In genomic region chr2:230893881-230894781, GRCh38 we compare ENCODE assay signal across 9 cellular contexts. TPM values are rescaled to one million over a fixed set of nuclear protein-coding genes. Genes with fewer than 3 reads are reported as not detected.
DNase-seq lines count a peak whose midpoint lies in the region; ATAC-seq, FAIRE-seq and TF ChIP-seq lines count a peak whose summit lies in the region.
"Had no signal": no experiment of that assay in that cellular context is flagged by ENCODE, and none has a peak within 500 bp of the region (broad histone marks: within the 10 kb centered on the region; RNA-seq: fewer than 3 reads in every experiment).

No MANE protein-coding gene starts in this region.

- peaks cover 24% of the 10 kb centered on the region for H3K4me1 Mint-ChIP-seq in activated CD8-positive, alpha-beta T cell treated with anti-CD3 and anti-CD28 coated beads for 36 hours (ENCODE audit: low read depth)
- H3K4me1 Mint-ChIP-seq in naive thymus-derived CD4-positive, alpha-beta T cell, result peaks cover 6 to 14% (median 9%) of the 10 kb centered on the region in 7 donors
- H3K4me1 Mint-ChIP-seq in nephron progenitor cell, result peaks cover 71% of the 10 kb centered on the region

- no peaks in the 10 kb centered on the region for H3K27me3 Mint-ChIP-seq in activated CD8-positive, alpha-beta T cell treated with anti-CD3 and anti-CD28 coated beads for 36 hours
- H3K27me3 Mint-ChIP-seq in naive thymus-derived CD4-positive, alpha-beta T cell, result peaks cover 18 to 28% (median 26%) of the 10 kb centered on the region in 5 donors
- H3K27me3 Mint-ChIP-seq in nephron progenitor cell (ENCODE audit: low read depth, poor library complexity), result peaks cover 12% of the 10 kb centered on the region

- no peak for TF ChIP-seq POLR2A in H54 (IDR thresholded peaks at IDR 0.05; ENCODE audit: low read depth, low read length)

- no peaks in the 10 kb centered on the region for H3K27me3 ChIP-seq in naive thymus-derived CD4-positive, alpha-beta T cell (ENCODE audit: control insufficient read depth in 2 of 2, insufficient read depth in 2 of 2, low read length in 2 of 2)

- TF ChIP-seq CTCF in GM13976 (IDR thresholded peaks at IDR 0.05; ENCODE audit: borderline replicate concordance, control extremely low read depth, extremely low read depth, insufficient read depth, missing control alignments) (no peak), nephron progenitor cell (IDR thresholded peaks at IDR 0.05) (no peak)
- no peak for TF ChIP-seq CTCF in activated CD8-positive, alpha-beta T cell treated with anti-CD3 and anti-CD28 coated beads for 36 hours (IDR thresholded peaks at IDR 0.05)

- POLR2A ChIA-PET in activated CD8-positive, alpha-beta T cell treated with anti-CD3 and anti-CD28 coated beads for 36 hours (lab: Charles Lee), result no interaction called here
- POLR2A ChIA-PET in naive thymus-derived CD4-positive, alpha-beta T cell (lab: Charles Lee), result no interaction called here

- no peak overlapping the region for H3K27ac ChIP-seq in naive thymus-derived CD4-positive, alpha-beta T cell (ENCODE audit: low read depth, low read length)

- intact Hi-C loops in activated CD8-positive, alpha-beta T cell treated with anti-CD3 and anti-CD28 coated beads for 36 hours (cut with micrococcal nuclease), result no loop called here
- intact Hi-C loops in naive thymus-derived CD4-positive, alpha-beta T cell (cut with micrococcal nuclease), result no loop called here

- H3K27ac Mint-ChIP-seq in activated CD8-positive, alpha-beta T cell treated with anti-CD3 and anti-CD28 coated beads for 36 hours, result no peak overlapping the region
- peak overlapping the region in 1 of 9 donors; percentile 45 for H3K27ac Mint-ChIP-seq in naive thymus-derived CD4-positive, alpha-beta T cell
- H3K27ac Mint-ChIP-seq in nephron progenitor cell, result no peak overlapping the region

- CTCF ChIA-PET in activated CD8-positive, alpha-beta T cell treated with anti-CD3 and anti-CD28 coated beads for 36 hours (lab: Charles Lee), result interaction anchor here (0.6 to 4.8 kb wide), 8 partner anchors 8 to 93 kb away, joined by 3 to 24 read pairs (median 6); no protein-coding TSS in a partner anchor
- CTCF ChIA-PET in naive thymus-derived CD4-positive, alpha-beta T cell (lab: Charles Lee), result interaction anchor here (0.5 kb wide), 1 partner anchor 108 kb away, joined by 3 read pairs; no protein-coding TSS in a partner anchor

- H3K4me3 Mint-ChIP-seq in activated CD8-positive, alpha-beta T cell treated with anti-CD3 and anti-CD28 coated beads for 36 hours, result no peak overlapping the region
- H3K4me3 Mint-ChIP-seq in naive thymus-derived CD4-positive, alpha-beta T cell, result peak overlapping the region in 1 of 10 donors; percentile 14
- no peak overlapping the region for H3K4me3 Mint-ChIP-seq in nephron progenitor cell

- no peak overlapping the region for H3K4me3 ChIP-seq in naive thymus-derived CD4-positive, alpha-beta T cell (ENCODE audit: low read length)

- no peaks in the 10 kb centered on the region for H3K36me3 Mint-ChIP-seq in activated CD8-positive, alpha-beta T cell treated with anti-CD3 and anti-CD28 coated beads for 36 hours (ENCODE audit: low read depth)
- H3K36me3 Mint-ChIP-seq in naive thymus-derived CD4-positive, alpha-beta T cell, result no peaks in the 10 kb centered on the region
- H3K36me3 Mint-ChIP-seq in nephron progenitor cell (ENCODE audit: low read depth), result peaks cover under 1% of the 10 kb centered on the region

- FAIRE-seq in H54 (lab: Jason Lieb, UNC) (no peak), RCC 7860 (lab: Jason Lieb, UNC) (no peak)

- H3K9me3 ChIP-seq in naive thymus-derived CD4-positive, alpha-beta T cell (ENCODE audit: control insufficient read depth in 2 of 3, low read length in 3 of 3), result no peaks in the 10 kb centered on the region

- DNase-seq in GM13976 (ENCODE audit: low spot score) (peak; percentile 67), H54 (ENCODE audit: insufficient read length, low spot score) (peak; percentile 26), nephron progenitor cell (no peak), NCI-H226 (no peak), RCC 7860 (ENCODE audit: low spot score) (no peak)
- no peak for DNase-seq in activated CD8-positive, alpha-beta T cell treated with anti-CD3 and anti-CD28 coated beads for 36 hours
- no peak for DNase-seq in naive thymus-derived CD4-positive, alpha-beta T cell
- no peak for DNase-seq in stimulated activated CD4-positive, alpha-beta T cell treated with anti-CD3 and anti-CD28 coated beads, Interleukin-4, amount 100 ng/mL, for 4 hours
- DNase-seq: NCI-H1436 treated with DMSO at 0.1 percent for 48 hours had no signal

- H3K4me1 ChIP-seq in naive thymus-derived CD4-positive, alpha-beta T cell (ENCODE audit: control insufficient read depth in 2 of 2, insufficient read depth in 2 of 2, low read length in 2 of 2), result peaks cover 0 to 10% of the 10 kb centered on the region in 2 donors

- no peaks in the 10 kb centered on the region for H3K36me3 ChIP-seq in naive thymus-derived CD4-positive, alpha-beta T cell (ENCODE audit: control insufficient read depth in 2 of 3, insufficient read depth in 3 of 3, low read length in 3 of 3)

- peak; percentile 63 for ATAC-seq in activated CD8-positive, alpha-beta T cell treated with anti-CD3 and anti-CD28 coated beads for 36 hours
- peak; percentile 71 for ATAC-seq in naive thymus-derived CD4-positive, alpha-beta T cell

- H3K9me3 Mint-ChIP-seq in activated CD8-positive, alpha-beta T cell treated with anti-CD3 and anti-CD28 coated beads for 36 hours, result peaks cover 2% of the 10 kb centered on the region
- H3K9me3 Mint-ChIP-seq in naive thymus-derived CD4-positive, alpha-beta T cell, result peaks cover 0 to 2% (median 0%) of the 10 kb centered on the region in 11 donors
- no peaks in the 10 kb centered on the region for H3K9me3 Mint-ChIP-seq in nephron progenitor cell

- in situ Hi-C loops in GM13976 (cut with MboI; ENCODE audit: low sequenced_read_pairs, unreplicated experiment), result no loop called here

RNA-seq across cellular contexts. Expression of gene ITM2C, which starts 29.4 kb away (rescaled TPM):
- total RNA-seq in activated CD8-positive, alpha-beta T cell treated with anti-CD3 and anti-CD28 coated beads for 36 hours, result 10 to 100 TPM; 43.2 to 43.4 TPM
- 10 to 100 TPM in 4 of 5 experiments, 1 to 10 TPM in 1; 7.4 to 27.7 (median 24.7) TPM for total RNA-seq in naive thymus-derived CD4-positive, alpha-beta T cell
- polyA plus RNA-seq in naive thymus-derived CD4-positive, alpha-beta T cell, result 10 to 100 TPM; 36.2 to 37.4 TPM

RNA-seq across cellular contexts. Expression of gene GPR55, which starts 30.9 kb away (rescaled TPM):
- total RNA-seq in activated CD8-positive, alpha-beta T cell treated with anti-CD3 and anti-CD28 coated beads for 36 hours, result 1 to 10 TPM; 5.0 to 5.3 TPM
- total RNA-seq in naive thymus-derived CD4-positive, alpha-beta T cell, result 1 to 10 TPM; 1.3 to 8.8 (median 2.5) TPM
- 1 to 10 TPM; 1.4 to 1.5 TPM for polyA plus RNA-seq in naive thymus-derived CD4-positive, alpha-beta T cell

Comparison
In these comparisons a context has a peak if more than half of its experiments do, and no peak if none do; other contexts are left out.
1. DNase-seq: peak in GM13976 (single experiment) and H54 (single experiment); none in activated CD8-positive, alpha-beta T cell treated with anti-CD3 and anti-CD28 coated beads for 36 hours (single experiment), naive thymus-derived CD4-positive, alpha-beta T cell (0 of 9), stimulated activated CD4-positive, alpha-beta T cell treated with anti-CD3 and anti-CD28 coated beads, Interleukin-4, amount 100 ng/mL, for 4 hours (0 of 2), nephron progenitor cell (single experiment), NCI-H226 (single experiment) and RCC 7860 (single experiment).